Comparison of ENCODE assay signal across 8 cellular contexts in the genomic region with DNA sequence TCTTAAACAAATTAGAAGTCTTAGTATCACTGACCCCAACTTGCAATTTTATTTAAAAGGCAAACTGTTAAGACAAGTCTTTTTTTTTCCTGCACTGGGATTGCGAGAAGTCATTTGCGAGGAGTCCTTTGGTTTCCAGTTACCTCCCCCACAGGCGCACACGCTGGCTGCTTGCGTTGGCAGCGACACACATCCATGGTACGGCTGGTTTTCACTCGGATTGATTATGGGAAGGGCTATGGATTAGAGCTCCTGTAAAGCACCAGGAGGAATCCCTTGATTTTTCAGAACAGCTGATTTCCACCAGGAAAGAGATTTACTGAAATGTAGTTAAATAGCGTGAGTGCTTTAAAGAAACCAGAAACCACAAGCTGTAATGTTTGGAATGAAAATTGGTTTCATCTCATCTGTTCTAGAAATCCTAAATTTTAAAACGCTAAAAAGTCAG. TPM values are rescaled to one million over a fixed set of nuclear protein-coding genes. Genes with fewer than 3 reads are reported as not detected.
DNase-seq lines count a peak whose midpoint lies in the region; ATAC-seq, FAIRE-seq and TF ChIP-seq lines count a peak whose summit lies in the region.

No MANE protein-coding gene starts in this region.

- no peaks in the 10 kb centered on the region for H3K36me3 Mint-ChIP-seq in activated T-helper 17 cell treated with anti-CD3 and anti-CD28 coated beads, Interleukin-2, amount 50 U/mL, for 72 hours (ENCODE audit: low read depth)

- ATAC-seq in activated T-helper 17 cell treated with anti-CD3 and anti-CD28 coated beads, Interleukin-2, amount 50 U/mL, for 72 hours (replicated peaks) = no peak
- peak; percentile 77 to 87 (median 80) for ATAC-seq in psoas muscle
- no peak for ATAC-seq in GM19397 (IDR thresholded peaks at IDR 0.05; ENCODE audit: unreplicated experiment)
- no peak for ATAC-seq in HG02610 (IDR thresholded peaks at IDR 0.05; ENCODE audit: unreplicated experiment)

- FAIRE-seq in HTR-8/SVneo (lab: Jason Lieb, UNC) = peak; percentile 16

- 0 to 1% (median 0%) methylated on average over 10 of the region's 10 CpGs for WGBS in psoas muscle, 3 donors

- H3K27ac ChIP-seq in cardiac muscle cell (no peak overlapping the region), psoas muscle (peak overlapping the region; percentile 88)

- H3K4me3 ChIP-seq in cardiac muscle cell (peak overlapping the region; percentile 88), psoas muscle (peak overlapping the region; percentile 81)

- H3K9me3 Mint-ChIP-seq in activated T-helper 17 cell treated with anti-CD3 and anti-CD28 coated beads, Interleukin-2, amount 50 U/mL, for 72 hours = peaks cover 3% of the 10 kb centered on the region

- DNase-seq in Ammon's horn (ENCODE audit: low spot score) (peak; percentile 83), HTR-8/SVneo (ENCODE audit: insufficient read length, low spot score) (peak; percentile 39), cardiac muscle cell (ENCODE audit: low read depth in 1 of 2, low spot score in 1 of 2) (peak; percentile 62 to 72), psoas muscle (peak; percentile 25 to 63)
- no peak for DNase-seq in effector CD8-positive, alpha-beta T cell (lab: John Stamatoyannopoulos, UW)

- H3K27me3 Mint-ChIP-seq in activated T-helper 17 cell treated with anti-CD3 and anti-CD28 coated beads, Interleukin-2, amount 50 U/mL, for 72 hours = peaks cover 49% of the 10 kb centered on the region

- H3K36me3 ChIP-seq in cardiac muscle cell (no peaks in the 10 kb centered on the region), psoas muscle (ENCODE audit: insufficient read depth in 1 of 2, low read depth in 1 of 2) (peaks cover 0 to 9% of the 10 kb centered on the region in 2 donors)

- peaks cover 6% of the 10 kb centered on the region for H3K27me3 ChIP-seq in cardiac muscle cell
- no peaks in the 10 kb centered on the region for H3K27me3 ChIP-seq in psoas muscle (ENCODE audit: insufficient read depth in 3 of 3, low read length in 2 of 3)

- H3K27ac Mint-ChIP-seq in activated T-helper 17 cell treated with anti-CD3 and anti-CD28 coated beads, Interleukin-2, amount 50 U/mL, for 72 hours = peak overlapping the region; percentile 5

- peaks cover 4% of the 10 kb centered on the region for H3K4me1 Mint-ChIP-seq in activated T-helper 17 cell treated with anti-CD3 and anti-CD28 coated beads, Interleukin-2, amount 50 U/mL, for 72 hours

- TF ChIP-seq CTCF in cardiac muscle cell (IDR thresholded peaks at IDR 0.05; ENCODE audit: low read depth, low read length) (no peak), psoas muscle (IDR thresholded peaks at IDR 0.05) (no peak)

- H3K4me3 Mint-ChIP-seq in activated T-helper 17 cell treated with anti-CD3 and anti-CD28 coated beads, Interleukin-2, amount 50 U/mL, for 72 hours = peak overlapping the region; percentile 68

- H3K9me3 ChIP-seq in cardiac muscle cell (ENCODE audit: low read depth) (no peaks in the 10 kb centered on the region), psoas muscle (no peaks in the 10 kb centered on the region)

- H3K4me1 ChIP-seq in cardiac muscle cell (ENCODE audit: low read depth) (peaks cover 20% of the 10 kb centered on the region), psoas muscle (peaks cover 13% of the 10 kb centered on the region)

- intact Hi-C loops in psoas muscle (cut with DNase I) = loop anchor here in 1 of 2 donors (5.0 to 10.0 kb wide), 2 partner anchors 85 to 192 kb away; no protein-coding TSS in a partner anchor

RNA-seq across cellular contexts. Expression of gene SLC1A3, which starts 0.7 kb away (rescaled TPM):
- total RNA-seq in activated T-helper 17 cell treated with anti-CD3 and anti-CD28 coated beads, Interleukin-2, amount 50 U/mL, for 72 hours = under 1 TPM in 1 of 2 donors, not detected in 1; 0.26 TPM
- total RNA-seq in cardiac muscle cell (4.9 and 18.1 TPM in 2 replicates), psoas muscle (10 to 100 TPM; 12.7 to 25.3 (median 21.5) TPM)
- polyA plus RNA-seq in cardiac muscle cell (9.1 and 13.0 TPM in 2 replicates), psoas muscle (10 to 100 TPM in 2 of 3 donors, 1 to 10 TPM in 1; 9.6 to 17.4 (median 10.3) TPM)

Comparison
In these comparisons a context has a peak if more than half of its experiments do, and no peak if none do; other contexts are left out.
1. ATAC-seq: peak in psoas muscle (4 of 4); none in activated T-helper 17 cell treated with anti-CD3 and anti-CD28 coated beads, Interleukin-2, amount 50 U/mL, for 72 hours (single experiment), GM19397 (single experiment) and HG02610 (single experiment).